ENCODE assay signal across 25 cellular contexts in genomic region chr6:114514153-114514552, GRCh38.
"Had no signal": no experiment of that assay in that cellular context is flagged by ENCODE, and none has a peak within 500 bp of the region (broad histone marks: within the 10 kb centered on the region; RNA-seq: fewer than 3 reads in every experiment).

No MANE protein-coding gene starts in this region.

- H3K79me2 ChIP-seq: hepatocyte had no signal

- H3K4me1 ChIP-seq: heart right ventricle, left lung, lower lobe of right lung, prostate gland, sigmoid colon, spleen, suprapubic skin, tibial artery, upper lobe of right lung had no signal

- H3K27ac ChIP-seq: heart right ventricle, hepatocyte, left lung, lower lobe of right lung, ovary, prostate gland, sigmoid colon, spleen, suprapubic skin, thoracic aorta, tibial artery, upper lobe of right lung had no signal

- H3K9me3 ChIP-seq: heart right ventricle, left lung, ovary, prostate gland, sigmoid colon, spleen, suprapubic skin, thoracic aorta, tibial artery, upper lobe of right lung had no signal

- ATAC-seq: heart right ventricle; left cardiac atrium; left lung; lower lobe of right lung; natural killer cell; right cardiac atrium; stimulated activated effector memory CD8-positive, alpha-beta T cell treated with anti-CD3 and anti-CD28 coated beads, Interleukin-12 subunit alpha, Interleukin-12 subunit beta, amount 100 ng/mL, for 72 hours; upper lobe of right lung had no signal

- DNase-seq: heart right ventricle; islet precursor cell; left cardiac atrium; left lung; lower lobe of right lung; mammary epithelial cell; mesendoderm; naive B cell; natural killer cell; ovary; retina; right cardiac atrium; sigmoid colon; small intestine; spleen; stimulated activated CD4-positive, alpha-beta T cell treated with anti-CD3 and anti-CD28 coated beads, Interleukin-4, amount 100 ng/mL, for 24 hours; stimulated activated naive CD4-positive, alpha-beta T cell; tibial artery; trophoblast cell; upper lobe of right lung had no signal

- H3K36me3 ChIP-seq: heart right ventricle, left lung, lower lobe of right lung, ovary, prostate gland, sigmoid colon, spleen, suprapubic skin, thoracic aorta, tibial artery, upper lobe of right lung had no signal

- H3K4me2 ChIP-seq: hepatocyte had no signal

- H3K4me3 ChIP-seq: heart right ventricle, hepatocyte, left lung, lower lobe of right lung, ovary, prostate gland, sigmoid colon, spleen, suprapubic skin, thoracic aorta, tibial artery, upper lobe of right lung had no signal

- H3K27me3 ChIP-seq: heart right ventricle, hepatocyte, left lung, ovary, sigmoid colon, spleen, suprapubic skin, tibial artery, upper lobe of right lung had no signal

- H2AFZ ChIP-seq: hepatocyte had no signal
